In the genomic region with DNA sequence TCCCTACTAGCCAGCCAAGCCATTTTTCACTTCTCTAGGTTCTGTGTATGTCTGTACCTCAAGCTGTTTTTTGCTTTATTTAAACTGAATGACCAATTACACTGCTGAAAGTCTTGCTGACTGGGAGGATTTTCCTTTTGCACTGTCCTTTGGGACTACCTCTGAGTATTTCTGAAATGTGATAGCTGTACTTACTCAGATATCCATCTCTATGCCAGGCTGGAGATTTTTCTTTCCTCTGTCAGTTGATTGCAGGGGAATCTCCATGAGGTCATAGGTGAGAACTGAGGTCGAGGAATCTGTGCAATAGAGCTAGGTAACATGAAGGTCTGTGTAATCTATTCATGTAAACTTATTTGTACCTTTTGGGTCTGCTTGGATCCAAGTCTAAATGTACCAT, we compare ENCODE assay signal across 16 cellular contexts. TPM values are rescaled to one million over a fixed set of nuclear protein-coding genes. Genes with fewer than 3 reads are reported as not detected.
A peak's percentile ranks its signal among the peaks of the same experiment; 100 is the strongest.
DNase-seq lines count a peak whose midpoint lies in the region; ATAC-seq and TF ChIP-seq lines count a peak whose summit lies in the region.
"Had no signal": no experiment of that assay in that cellular context is flagged by ENCODE, and none has a peak within 500 bp of the region (broad histone marks: within the 10 kb centered on the region; RNA-seq: fewer than 3 reads in every experiment).

No MANE protein-coding gene starts in this region.

- WGBS in esophagus squamous epithelium, 2 donors = 67 to 71% methylated on average over 1 of the region's 1 CpG

- no peaks in the 10 kb centered on the region for H3K36me3 Mint-ChIP-seq in T-helper 17 cell (ENCODE audit: low read depth)
- H3K36me3 Mint-ChIP-seq: naive thymus-derived CD8-positive, alpha-beta T cell; type B pancreatic cell had no signal

- peaks cover 18% of the 10 kb centered on the region for H3K27me3 Mint-ChIP-seq in T-helper 17 cell

- no peaks in the 10 kb centered on the region for H3K27me3 ChIP-seq in brain microvascular endothelial cell (replicated peaks)
- no peaks in the 10 kb centered on the region for H3K27me3 ChIP-seq in gastrocnemius medialis
- H3K27me3 ChIP-seq in esophagus squamous epithelium = no peaks in the 10 kb centered on the region
- H3K27me3 ChIP-seq in colonic mucosa = no peaks in the 10 kb centered on the region
- H3K27me3 ChIP-seq: BLaER1, left lung had no signal

- H3K4me1 Mint-ChIP-seq in T-helper 17 cell = no peaks in the 10 kb centered on the region
- H3K4me1 Mint-ChIP-seq: naive thymus-derived CD8-positive, alpha-beta T cell had no signal

- H3K27ac ChIP-seq in brain microvascular endothelial cell (peak overlapping the region; percentile 49), gastrocnemius medialis (peak overlapping the region; percentile 72 to 89 (median 86)), esophagus squamous epithelium (peak overlapping the region in 1 of 4 donors; percentile 39), colonic mucosa (no peak overlapping the region)
- H3K27ac ChIP-seq: BLaER1, left lung had no signal

- no peak for TF ChIP-seq CTCF in brain microvascular endothelial cell (IDR thresholded peaks at IDR 0.05; ENCODE audit: low read depth, low read length, missing control alignments)
- TF ChIP-seq CTCF in gastrocnemius medialis (IDR thresholded peaks at IDR 0.05 in 4 of 5, conservative IDR thresholded peaks at IDR 0.05 in 1 of 5) = no peak
- no peak for TF ChIP-seq CTCF in esophagus squamous epithelium (IDR thresholded peaks at IDR 0.05)
- TF ChIP-seq CTCF in colonic mucosa (IDR thresholded peaks at IDR 0.05) = no peak

- H3K36me3 ChIP-seq in brain microvascular endothelial cell (replicated peaks) = no peaks in the 10 kb centered on the region
- H3K36me3 ChIP-seq in gastrocnemius medialis = no peaks in the 10 kb centered on the region
- no peaks in the 10 kb centered on the region for H3K36me3 ChIP-seq in esophagus squamous epithelium
- H3K36me3 ChIP-seq in colonic mucosa = no peaks in the 10 kb centered on the region
- H3K36me3 ChIP-seq: BLaER1, left lung had no signal

- H3K27ac Mint-ChIP-seq in T-helper 17 cell = no peak overlapping the region
- H3K27ac Mint-ChIP-seq: naive thymus-derived CD8-positive, alpha-beta T cell; type B pancreatic cell had no signal

- in situ Hi-C loops in brain microvascular endothelial cell (cut with HindIII; ENCODE audit: low pct_ligation_motif_present, low sequenced_read_pairs) (no loop called here), gastrocnemius medialis (cut with MboI; ENCODE audit: low sequenced_read_pairs in 4 of 4) (loop anchor here in 1 of 4 donors (10.0 kb wide), 1 partner anchor 45 kb away; no protein-coding TSS in a partner anchor)

- intact Hi-C loops in gastrocnemius medialis (cut with DNase I; ENCODE audit: low total_unique reads) (loop anchor here (1.0 kb wide), 1 partner anchor 39 kb away; the partner anchor contains the start of gene ANKRD1), esophagus squamous epithelium (cut with DNase I) (no loop called here), colonic mucosa (cut with DNase I) (no loop called here)

- ATAC-seq in GM21360 (IDR thresholded peaks at IDR 0.05; ENCODE audit: unreplicated experiment) (peak; percentile 24), HG03175 (IDR thresholded peaks at IDR 0.05; ENCODE audit: unreplicated experiment) (peak; percentile 28), gastrocnemius medialis (peak; percentile 63 to 75), T-helper 17 cell (no peak)
- ATAC-seq: left lung; naive thymus-derived CD8-positive, alpha-beta T cell had no signal

- TF ChIP-seq POLR2A in gastrocnemius medialis (IDR thresholded peaks at IDR 0.05) (no peak), esophagus squamous epithelium (IDR thresholded peaks at IDR 0.05) (no peak)

- H3K9me3 ChIP-seq in gastrocnemius medialis (no peaks in the 10 kb centered on the region), T-helper 17 cell (ENCODE audit: control insufficient read depth, low read length, poor library complexity, severe bottlenecking) (no peaks in the 10 kb centered on the region), esophagus squamous epithelium (no peaks in the 10 kb centered on the region), colonic mucosa (no peaks in the 10 kb centered on the region)
- H3K9me3 ChIP-seq: left lung had no signal

- no peak for DNase-seq in brain microvascular endothelial cell
- no peak for DNase-seq in gastrocnemius medialis
- DNase-seq in superior temporal gyrus (ENCODE audit: extremely low spot score) = no peak
- no peak for DNase-seq in T-helper 17 cell
- no peak for DNase-seq in esophagus squamous epithelium (lab: John Stamatoyannopoulos, UW)
- DNase-seq in colonic mucosa = no peak
- DNase-seq: left lung; naive thymus-derived CD8-positive, alpha-beta T cell; NCI-H2107; SIG-M5 had no signal

- H3K9ac ChIP-seq in colonic mucosa (ENCODE audit: low read depth in 2 of 2, low read length in 2 of 2) = no peak overlapping the region
- H3K9ac ChIP-seq: BLaER1 had no signal

- H3K4me3 ChIP-seq in brain microvascular endothelial cell (ENCODE audit: low read depth, low read length) = no peak overlapping the region
- no peak overlapping the region for H3K4me3 ChIP-seq in gastrocnemius medialis
- no peak overlapping the region for H3K4me3 ChIP-seq in esophagus squamous epithelium
- H3K4me3 ChIP-seq in colonic mucosa = no peak overlapping the region
- H3K4me3 ChIP-seq: BLaER1, left lung had no signal

- H3K4me1 ChIP-seq in gastrocnemius medialis (peaks cover 29 to 31% of the 10 kb centered on the region in 2 donors), esophagus squamous epithelium (peaks cover 0 to 6% (median 0%) of the 10 kb centered on the region in 3 donors), colonic mucosa (no peaks in the 10 kb centered on the region)
- H3K4me1 ChIP-seq: BLaER1, left lung had no signal

- no peak overlapping the region for H3K4me3 Mint-ChIP-seq in T-helper 17 cell
- H3K4me3 Mint-ChIP-seq: naive thymus-derived CD8-positive, alpha-beta T cell; type B pancreatic cell had no signal

RNA-seq across cellular contexts. Expression of gene ANKRD1, which starts 38.9 kb away (rescaled TPM):
- total RNA-seq in gastrocnemius medialis (100 to 1,000 TPM in 2 of 4 donors, 10 to 100 TPM in 2; 18.6 to 168 (median 98.5) TPM), T-helper 17 cell (not detected), esophagus squamous epithelium (not detected), colonic mucosa (under 1 TPM in 1 of 2 donors, not detected in 1; 0.32 TPM)
- total RNA-seq: H1; HT-29; naive thymus-derived CD8-positive, alpha-beta T cell had no signal

Comparison
In these comparisons a context has a peak if more than half of its experiments do, and no peak if none do; other contexts are left out.
1. RNA of gene ANKRD1, which starts 38.9 kb away (total RNA-seq): 18.6 to 168 TPM in gastrocnemius medialis; 0.32 TPM in colonic mucosa, not detected in T-helper 17 cell and not detected in esophagus squamous epithelium; every median in the first group is over 10 times any median in the second.